Comparison of ENCODE assay signal across 21 cellular contexts in the genomic region with DNA sequence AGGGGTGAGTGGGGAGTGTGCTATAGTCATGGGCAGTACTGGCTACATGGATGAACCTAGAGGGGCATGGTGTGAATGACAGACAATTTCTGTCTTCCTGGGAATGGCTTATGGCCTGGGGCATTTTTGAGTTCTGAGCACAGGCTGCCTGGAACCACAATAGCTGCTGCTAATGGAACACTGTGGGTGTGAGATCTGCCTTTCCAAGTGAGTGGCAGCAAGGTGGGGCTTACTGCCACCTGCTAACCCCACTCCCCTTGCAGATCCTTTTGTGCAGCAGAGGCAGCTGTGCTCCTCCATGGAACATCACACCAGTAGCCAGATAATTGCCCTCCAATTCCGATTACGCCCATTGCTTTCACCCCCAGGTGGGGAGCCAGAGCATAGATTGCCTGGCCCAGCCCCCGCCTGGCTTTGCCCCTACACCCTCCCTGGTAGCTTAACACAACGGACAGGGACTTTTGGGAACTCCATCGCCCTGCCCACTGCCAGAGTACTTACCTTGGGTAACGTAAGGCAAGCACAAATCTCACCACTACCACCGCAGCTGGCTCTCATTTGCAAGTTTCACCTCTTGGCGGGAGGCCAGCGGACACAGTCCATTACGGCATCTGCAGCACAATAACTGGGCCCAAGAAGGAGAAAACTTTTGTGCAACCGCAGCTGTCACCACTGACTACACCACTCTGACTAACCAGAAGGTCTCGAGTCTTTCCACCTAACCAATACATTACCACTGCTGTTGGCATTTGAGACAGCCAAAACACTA.
A peak's percentile ranks its signal among the peaks of the same experiment; 100 is the strongest.
DNase-seq lines count a peak whose midpoint lies in the region; ATAC-seq and TF ChIP-seq lines count a peak whose summit lies in the region.
"Had no signal": no experiment of that assay in that cellular context is flagged by ENCODE, and none has a peak within 500 bp of the region (broad histone marks: within the 10 kb centered on the region; RNA-seq: fewer than 3 reads in every experiment).

No MANE protein-coding gene starts in this region.

- no peak overlapping the region for H3K4me3 ChIP-seq in GM12864 (ENCODE audit: low read depth, low read length)
- H3K4me3 ChIP-seq: esophagus squamous epithelium, HAP-1, sigmoid colon, tibial artery had no signal

- ATAC-seq in HG03280 (IDR thresholded peaks at IDR 0.05; ENCODE audit: unreplicated experiment) = no peak
- no peak for ATAC-seq in HG03521 (IDR thresholded peaks at IDR 0.05; ENCODE audit: unreplicated experiment)
- ATAC-seq in SK-N-SH treated with all-trans-retinoic acid at 6 μM for 48 hours = no peak
- ATAC-seq: activated CD8-positive, alpha-beta T cell treated with anti-CD3 and anti-CD28 coated beads for 36 hours; effector memory CD8-positive, alpha-beta T cell; Right ventricle myocardium inferior; stimulated activated naive CD8-positive, alpha-beta T cell treated with anti-CD3 and anti-CD28 coated beads, Interleukin-15, Interleukin-2, amounts not matched to agents 100 U/mL and 50 U/mL, for 24 hours had no signal

- DNase-seq in COLO668 (lab: John Stamatoyannopoulos, UW; ENCODE audit: unreplicated experiment) = peak; percentile 8
- peak; percentile 18 for DNase-seq in GM12864 (ENCODE audit: low read depth)
- peak; percentile 54 for DNase-seq in NCI-H1105 treated with DMSO at 0.1 percent for 48 hours (lab: John Stamatoyannopoulos, UW)
- peak; percentile 3 for DNase-seq in UCSD-AML1 (lab: John Stamatoyannopoulos, UW; ENCODE audit: unreplicated experiment)
- DNase-seq in COLO829 (ENCODE audit: low spot score) = no peak
- DNase-seq: activated B cell treated with CpG ODN at 0.5 μM for 24 hours; activated CD8-positive, alpha-beta T cell treated with anti-CD3 and anti-CD28 coated beads for 36 hours; activated T-cell treated with anti-CD3 and anti-CD28 coated beads, Interleukin-2, amount 50 U/mL, for 1 hour; CD8-positive, alpha-beta memory T cell; effector memory CD8-positive, alpha-beta T cell; esophagus squamous epithelium; mesenchymal stem cell; NCI-H2171 treated with DMSO at 0.1 percent for 48 hours; sigmoid colon; stimulated activated naive CD8-positive, alpha-beta T cell treated with anti-CD3 and anti-CD28 coated beads, Interleukin-15, Interleukin-2, amounts not matched to agents 100 U/mL and 50 U/mL, for 24 hours; tibial artery had no signal

- no peak for TF ChIP-seq CTCF in GM12864 (IDR thresholded peaks at IDR 0.05; ENCODE audit: low read depth, low read length, missing control alignments)

TF ChIP-seq in SK-N-SH treated with all-trans-retinoic acid at 6 μM for 48 hours, 23 proteins besides CTCF, POLR2A, EP300 and RAD21:
- TF ChIP-seq PPARA (CRISPR knock-in tag; IDR thresholded peaks at IDR 0.05; ENCODE audit: borderline replicate concordance) = no peak
- TF ChIP-seq RARB (CRISPR knock-in tag; IDR thresholded peaks at IDR 0.05) = no peak
- no peak for TF ChIP-seq ZNF565 (CRISPR knock-in tag; conservative IDR thresholded peaks at IDR 0.05; ENCODE audit: low read depth)
- no peak for TF ChIP-seq ZNF8 (CRISPR knock-in tag; IDR thresholded peaks at IDR 0.05)
- no peak for TF ChIP-seq OSR1 (CRISPR knock-in tag; IDR thresholded peaks at IDR 0.05)
- TF ChIP-seq BACH2 (CRISPR knock-in tag; IDR thresholded peaks at IDR 0.05; ENCODE audit: borderline replicate concordance) = no peak
- TF ChIP-seq ZFP30 (CRISPR knock-in tag; IDR thresholded peaks at IDR 0.05) = no peak
- no peak for TF ChIP-seq SNAI2 (CRISPR knock-in tag; IDR thresholded peaks at IDR 0.05)
- TF ChIP-seq, protein P1, sequence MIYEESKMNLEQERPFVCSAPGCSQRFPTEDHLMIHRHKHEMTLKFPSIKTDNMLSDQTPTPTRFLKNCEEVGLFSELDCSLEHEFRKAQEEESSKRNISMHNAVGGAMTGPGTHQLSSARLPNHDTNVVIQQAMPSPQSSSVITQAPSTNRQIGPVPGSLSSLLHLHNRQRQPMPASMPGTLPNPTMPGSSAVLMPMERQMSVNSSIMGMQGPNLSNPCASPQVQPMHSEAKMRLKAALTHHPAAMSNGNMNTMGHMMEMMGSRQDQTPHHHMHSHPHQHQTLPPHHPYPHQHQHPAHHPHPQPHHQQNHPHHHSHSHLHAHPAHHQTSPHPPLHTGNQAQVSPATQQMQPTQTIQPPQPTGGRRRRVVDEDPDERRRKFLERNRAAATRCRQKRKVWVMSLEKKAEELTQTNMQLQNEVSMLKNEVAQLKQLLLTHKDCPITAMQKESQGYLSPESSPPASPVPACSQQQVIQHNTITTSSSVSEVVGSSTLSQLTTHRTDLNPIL (CRISPR knock-in tag; IDR thresholded peaks at IDR 0.05; ENCODE audit: low read depth) = no peak
